ENCODE assay signal across 7 cellular contexts in genomic region chrX:117871796-117872195, GRCh38.
"Had no signal": no experiment of that assay in that cellular context is flagged by ENCODE, and none has a peak within 500 bp of the region (broad histone marks: within the 10 kb centered on the region; RNA-seq: fewer than 3 reads in every experiment).

No MANE protein-coding gene starts in this region.

- ATAC-seq: GM12878 had no signal

- FAIRE-seq: G401.6, GM12878, GM12891, GM18507, GM19239 had no signal

- DNase-seq: GDM1, GF-D8 had no signal

- H3K4me3 ChIP-seq: GM12878 had no signal
